ENCODE assay signal across 22 cellular contexts in genomic region chr3:8990266-8991215, GRCh38. TPM values are rescaled to one million over a fixed set of nuclear protein-coding genes. Genes with fewer than 3 reads are reported as not detected.
DNase-seq lines count a peak whose midpoint lies in the region; ATAC-seq and TF ChIP-seq lines count a peak whose summit lies in the region.
"Had no signal": no experiment of that assay in that cellular context is flagged by ENCODE, and none has a peak within 500 bp of the region (broad histone marks: within the 10 kb centered on the region; RNA-seq: fewer than 3 reads in every experiment).

No MANE protein-coding gene starts in this region.

- peaks cover 4 to 18% (median 11%) of the 10 kb centered on the region in 10 experiments; a peak in 17 of 20 replicates for H3K4me1 ChIP-seq in BLaER1 treated with 17β-estradiol and CSF1 and Interleukin-3, amounts not matched to agents 10 nM and 100 nM
- H3K4me1 ChIP-seq in neural progenitor cell = no peaks in the 10 kb centered on the region

- H3K4me3 Mint-ChIP-seq in neural progenitor cell = no peak overlapping the region
- H3K4me3 Mint-ChIP-seq: activated CD8-positive, alpha-beta memory T cell treated with anti-CD3 and anti-CD28 coated beads, Interleukin-2, amount 10 ng/mL, durations not matched to agents 7 days and 5 days; stimulated activated effector memory CD8-positive, alpha-beta T cell treated with anti-CD3 and anti-CD28 coated beads, Interleukin-12 subunit alpha, Interleukin-12 subunit beta, amount 100 ng/mL, for 72 hours had no signal

- no peak overlapping the region for H3K27ac Mint-ChIP-seq in neural progenitor cell
- H3K27ac Mint-ChIP-seq: activated CD8-positive, alpha-beta memory T cell treated with anti-CD3 and anti-CD28 coated beads, Interleukin-2, amount 10 ng/mL, durations not matched to agents 7 days and 5 days; stimulated activated effector memory CD8-positive, alpha-beta T cell treated with anti-CD3 and anti-CD28 coated beads, Interleukin-12 subunit alpha, Interleukin-12 subunit beta, amount 100 ng/mL, for 72 hours had no signal

- peaks cover 7% of the 10 kb centered on the region for H3F3A ChIP-seq in neural progenitor cell (ENCODE audit: low read depth)

- no peaks in the 10 kb centered on the region for H3K79me2 ChIP-seq in neural progenitor cell (ENCODE audit: low read depth)

- no peak overlapping the region for H3K9ac ChIP-seq in BLaER1 treated with 17β-estradiol and CSF1 and Interleukin-3, amounts not matched to agents 10 nM and 100 nM
- no peak overlapping the region for H3K9ac ChIP-seq in neural progenitor cell

- H3K27me3 ChIP-seq in BLaER1 treated with 17β-estradiol and CSF1 and Interleukin-3, amounts not matched to agents 10 nM and 100 nM = no peaks in the 10 kb centered on the region
- no peaks in the 10 kb centered on the region for H3K27me3 ChIP-seq in neural progenitor cell
- H3K27me3 ChIP-seq: cardiac muscle cell, upper lobe of right lung had no signal

- peaks cover 4% of the 10 kb centered on the region for H3K27me3 Mint-ChIP-seq in neural progenitor cell (ENCODE audit: insufficient read depth, low read depth)
- H3K27me3 Mint-ChIP-seq: activated CD8-positive, alpha-beta memory T cell treated with anti-CD3 and anti-CD28 coated beads, Interleukin-2, amount 10 ng/mL, durations not matched to agents 7 days and 5 days had no signal

- H3K36me3 ChIP-seq in BLaER1 treated with 17β-estradiol and CSF1 and Interleukin-3, amounts not matched to agents 10 nM and 100 nM = peaks cover 0 to 32% (median 0%) of the 10 kb centered on the region in 11 experiments; a peak in 1 of 22 replicates
- no peaks in the 10 kb centered on the region for H3K36me3 ChIP-seq in neural progenitor cell
- H3K36me3 ChIP-seq: cardiac muscle cell, upper lobe of right lung had no signal

- no peak overlapping the region for H3K4me3 ChIP-seq in BLaER1 treated with 17β-estradiol and CSF1 and Interleukin-3, amounts not matched to agents 10 nM and 100 nM
- H3K4me3 ChIP-seq in coronary artery (no peak overlapping the region), neural progenitor cell (no peak overlapping the region)
- H3K4me3 ChIP-seq: cardiac muscle cell, upper lobe of right lung had no signal

- peak overlapping the region in 7 of 11 experiments; percentile 10 to 31 (median 18); a peak in 7 of 22 replicates for H3K4me2 ChIP-seq in BLaER1 treated with 17β-estradiol and CSF1 and Interleukin-3, amounts not matched to agents 10 nM and 100 nM
- no peak overlapping the region for H3K4me2 ChIP-seq in neural progenitor cell

- no peaks in the 10 kb centered on the region for H4K20me1 ChIP-seq in BLaER1 treated with 17β-estradiol and CSF1 and Interleukin-3, amounts not matched to agents 10 nM and 100 nM
- H4K20me1 ChIP-seq in neural progenitor cell (ENCODE audit: low read depth) = no peaks in the 10 kb centered on the region

- H2AFZ ChIP-seq in neural progenitor cell (replicated peaks) = no peak overlapping the region

- H3K9me3 ChIP-seq in BLaER1 treated with 17β-estradiol and CSF1 and Interleukin-3, amounts not matched to agents 10 nM and 100 nM (replicated peaks in 1 of 11) = no peaks in the 10 kb centered on the region; a peak in 1 of 22 replicates
- H3K9me3 ChIP-seq in neural progenitor cell (ENCODE audit: low read depth) = no peaks in the 10 kb centered on the region
- H3K9me3 ChIP-seq: upper lobe of right lung had no signal

- peaks cover 18% of the 10 kb centered on the region for H3K4me1 Mint-ChIP-seq in neural progenitor cell
- H3K4me1 Mint-ChIP-seq: activated CD8-positive, alpha-beta memory T cell treated with anti-CD3 and anti-CD28 coated beads, Interleukin-2, amount 10 ng/mL, durations not matched to agents 7 days and 5 days; stimulated activated effector memory CD8-positive, alpha-beta T cell treated with anti-CD3 and anti-CD28 coated beads, Interleukin-12 subunit alpha, Interleukin-12 subunit beta, amount 100 ng/mL, for 72 hours had no signal

- ATAC-seq in HG02588 (IDR thresholded peaks at IDR 0.05; ENCODE audit: unreplicated experiment) (no peak), HG03378 (IDR thresholded peaks at IDR 0.05; ENCODE audit: unreplicated experiment) (no peak), HG03354 (IDR thresholded peaks at IDR 0.05; ENCODE audit: poor library complexity, severe bottlenecking, unreplicated experiment) (no peak), HG03571 (IDR thresholded peaks at IDR 0.05; ENCODE audit: unreplicated experiment) (no peak)
- ATAC-seq: activated CD8-positive, alpha-beta memory T cell treated with anti-CD3 and anti-CD28 coated beads, Interleukin-2, amount 10 ng/mL, durations not matched to agents 7 days and 5 days; HCT116; sciatic nerve; stimulated activated effector memory CD8-positive, alpha-beta T cell treated with anti-CD3 and anti-CD28 coated beads, Interleukin-12 subunit alpha, Interleukin-12 subunit beta, amount 100 ng/mL, for 72 hours; upper lobe of right lung had no signal

- peaks cover 27% of the 10 kb centered on the region for H3K36me3 Mint-ChIP-seq in neural progenitor cell
- H3K36me3 Mint-ChIP-seq: activated CD8-positive, alpha-beta memory T cell treated with anti-CD3 and anti-CD28 coated beads, Interleukin-2, amount 10 ng/mL, durations not matched to agents 7 days and 5 days; stimulated activated effector memory CD8-positive, alpha-beta T cell treated with anti-CD3 and anti-CD28 coated beads, Interleukin-12 subunit alpha, Interleukin-12 subunit beta, amount 100 ng/mL, for 72 hours had no signal

- no peaks in the 10 kb centered on the region for H3K9me3 Mint-ChIP-seq in neural progenitor cell
- H3K9me3 Mint-ChIP-seq: stimulated activated effector memory CD8-positive, alpha-beta T cell treated with anti-CD3 and anti-CD28 coated beads, Interleukin-12 subunit alpha, Interleukin-12 subunit beta, amount 100 ng/mL, for 72 hours had no signal

- H3K27ac ChIP-seq in BLaER1 treated with 17β-estradiol and CSF1 and Interleukin-3, amounts not matched to agents 10 nM and 100 nM = no peak overlapping the region
- H3K27ac ChIP-seq in coronary artery (no peak overlapping the region), neural progenitor cell (no peak overlapping the region)
- H3K27ac ChIP-seq: cardiac muscle cell, upper lobe of right lung had no signal

- TF ChIP-seq CTCF in coronary artery (IDR thresholded peaks at IDR 0.05) = no peak
- no peak for TF ChIP-seq CTCF in neural progenitor cell (IDR thresholded peaks at IDR 0.05)

- DNase-seq in NCI-H1694 (lab: John Stamatoyannopoulos, UW) (peak; percentile 64), coronary artery (ENCODE audit: low spot score) (peak; percentile 69), neural progenitor cell (ENCODE audit: low spot score) (peak; percentile 29)
- DNase-seq: activated CD4-positive, CD25-positive, alpha-beta regulatory T cell; activated CD8-positive, alpha-beta memory T cell treated with anti-CD3 and anti-CD28 coated beads, Interleukin-2, amount 10 ng/mL, durations not matched to agents 7 days and 5 days; activated naive CD4-positive, alpha-beta T cell treated with Interleukin-2 at 50 U/mL for 16 hours; C1 segment of cervical spinal cord; Kasumi-1; NCI-H187 treated with DMSO at 0.1 percent for 48 hours; NCI-H524 treated with DMSO at 0.1 percent for 48 hours; occipital lobe; T-helper 1 cell; upper lobe of right lung had no signal

RNA-seq across cellular contexts. Expression of gene RAD18, which starts 27.3 kb away (rescaled TPM):
- total RNA-seq in neural progenitor cell (ENCODE audit: low replicate concordance) = 13.9 and 22.1 TPM in 2 replicates
